Comparison of ENCODE assay signal across 11 cellular contexts in the genomic region with DNA sequence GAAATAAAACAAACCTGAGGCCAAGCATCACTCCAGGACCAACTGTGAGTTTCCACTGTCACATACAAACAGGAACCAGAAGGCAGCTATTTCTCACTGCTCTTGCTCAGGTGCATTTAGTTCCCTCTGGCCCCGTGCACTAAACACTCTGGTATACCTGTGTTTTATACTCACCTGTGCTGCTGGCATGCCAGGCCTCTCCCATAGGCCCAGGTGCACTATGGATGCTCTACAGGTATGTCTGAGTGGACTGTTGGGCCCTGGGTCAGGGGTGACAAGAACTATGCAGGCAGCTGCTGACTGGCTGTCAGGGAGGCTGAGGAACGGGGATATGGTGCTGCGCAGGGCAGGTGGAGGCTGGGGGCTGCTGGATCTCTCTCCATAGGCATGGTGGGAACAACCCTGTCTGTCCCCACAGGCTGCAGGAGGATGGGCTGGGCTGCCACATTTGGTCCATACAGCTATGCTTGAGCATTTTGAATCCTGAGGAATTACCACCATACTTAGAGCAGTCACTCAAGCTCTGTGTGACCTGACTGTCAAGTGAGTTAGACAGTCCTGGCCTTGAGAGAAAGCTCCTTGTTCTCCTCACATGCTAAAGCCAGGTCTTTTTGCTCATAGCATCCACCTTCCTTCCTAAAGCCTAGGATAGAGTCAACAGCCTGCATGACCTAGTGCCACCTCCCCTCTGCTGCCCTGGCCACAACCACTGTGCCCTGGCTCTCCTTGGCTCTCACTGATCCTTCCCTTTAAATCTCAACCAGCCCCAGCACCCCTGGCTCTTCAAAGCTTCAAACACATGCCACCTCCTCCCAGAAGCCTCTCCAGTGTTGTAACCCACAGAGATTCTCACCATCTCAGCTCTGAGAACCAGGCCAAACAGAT.
"Had no signal": no experiment of that assay in that cellular context is flagged by ENCODE, and none has a peak within 500 bp of the region (broad histone marks: within the 10 kb centered on the region; RNA-seq: fewer than 3 reads in every experiment).

No MANE protein-coding gene starts in this region.

- ATAC-seq: effector memory CD8-positive, alpha-beta T cell; left lung; stimulated activated naive B cell treated with anti-CD40 and anti-IgM and Interleukin-4, amounts not matched to agents 10 μg/mL and 1 μg/mL and 100 μg/mL, for 72 hours had no signal

- DNase-seq: activated CD4-positive, alpha-beta memory T cell treated with anti-CD3 and anti-CD28 coated beads, Interleukin-2, amount 10 ng/mL, durations not matched to agents 7 days and 5 days; activated CD8-positive, alpha-beta memory T cell treated with anti-CD3 and anti-CD28 coated beads, Interleukin-2, amount 50 U/mL, for 48 hours; activated naive CD4-positive, alpha-beta T cell; cortex of kidney; effector memory CD8-positive, alpha-beta T cell; erythroblast; left lung; stimulated activated naive B cell treated with anti-CD40 and anti-IgM and Interleukin-4, amounts not matched to agents 10 μg/mL and 1 μg/mL and 100 μg/mL, for 72 hours; T1000 had no signal

- H3K27ac Mint-ChIP-seq: activated CD4-positive, alpha-beta memory T cell treated with anti-CD3 and anti-CD28 coated beads, Interleukin-2, amount 10 ng/mL, durations not matched to agents 7 days and 5 days; stimulated activated naive B cell treated with anti-CD40 and anti-IgM and Interleukin-4, amounts not matched to agents 10 μg/mL and 1 μg/mL and 100 μg/mL, for 72 hours had no signal

- H3K4me1 Mint-ChIP-seq: central memory CD8-positive, alpha-beta T cell; stimulated activated naive B cell treated with anti-CD40 and anti-IgM and Interleukin-4, amounts not matched to agents 10 μg/mL and 1 μg/mL and 100 μg/mL, for 72 hours had no signal

- H3K9me3 Mint-ChIP-seq: activated CD4-positive, alpha-beta memory T cell treated with anti-CD3 and anti-CD28 coated beads, Interleukin-2, amount 10 ng/mL, durations not matched to agents 7 days and 5 days; central memory CD8-positive, alpha-beta T cell; effector memory CD8-positive, alpha-beta T cell; stimulated activated naive B cell treated with anti-CD40 and anti-IgM and Interleukin-4, amounts not matched to agents 10 μg/mL and 1 μg/mL and 100 μg/mL, for 72 hours had no signal

- H3K4me3 Mint-ChIP-seq: activated CD4-positive, alpha-beta memory T cell treated with anti-CD3 and anti-CD28 coated beads, Interleukin-2, amount 10 ng/mL, durations not matched to agents 7 days and 5 days; central memory CD8-positive, alpha-beta T cell; effector memory CD8-positive, alpha-beta T cell; stimulated activated naive B cell treated with anti-CD40 and anti-IgM and Interleukin-4, amounts not matched to agents 10 μg/mL and 1 μg/mL and 100 μg/mL, for 72 hours had no signal

- H3K27me3 ChIP-seq: left lung had no signal

- H3K4me3 ChIP-seq: left lung, smooth muscle cell had no signal

- H3K9me3 ChIP-seq: left lung had no signal

- H3K36me3 ChIP-seq: left lung had no signal

- H3K27me3 Mint-ChIP-seq: activated CD4-positive, alpha-beta memory T cell treated with anti-CD3 and anti-CD28 coated beads, Interleukin-2, amount 10 ng/mL, durations not matched to agents 7 days and 5 days; central memory CD8-positive, alpha-beta T cell; stimulated activated naive B cell treated with anti-CD40 and anti-IgM and Interleukin-4, amounts not matched to agents 10 μg/mL and 1 μg/mL and 100 μg/mL, for 72 hours had no signal
